8 cellular contexts compared by ENCODE assay signal in genomic region chr1:96721382-96722160, GRCh38. TPM values are rescaled to one million over a fixed set of nuclear protein-coding genes. Genes with fewer than 3 reads are reported as not detected.
A peak's percentile ranks its signal among the peaks of the same experiment; 100 is the strongest.
DNase-seq lines count a peak whose midpoint lies in the region; ATAC-seq and TF ChIP-seq lines count a peak whose summit lies in the region.

PTBP2 (plus strand) TSS chr1:96721784; CDS start chr1:96721865, 81 bp downstream.

- DNase-seq in DND-41 (peak; percentile 88), RKO (ENCODE audit: low spot score) (peak; percentile 78), fibroblast of mammary gland (ENCODE audit: low read depth) (peak; percentile 61)
- DNase-seq in Jurkat, Clone E6-1 (ENCODE audit: low read depth, low spot score): peak; percentile 68
- peak; percentile 62 to 66 for DNase-seq in activated T-helper 1 cell treated with anti-CD3 and anti-CD28 coated beads, Interleukin-2, amount 50 U/mL, for 16 hours (ENCODE audit: low read depth in 1 of 2, low spot score in 1 of 2)
- peak; percentile 68 to 91 (median 82) for DNase-seq in naive thymus-derived CD8-positive, alpha-beta T cell
- peak; percentile 64 to 94 (median 80) for DNase-seq in stimulated activated naive CD4-positive, alpha-beta T cell (lab: John Stamatoyannopoulos, UW)

- peaks cover 0 to 2% (median 0%) of the 10 kb centered on the region in 5 donors for H3K27me3 Mint-ChIP-seq in naive thymus-derived CD8-positive, alpha-beta T cell

- peaks cover 19% of the 10 kb centered on the region; the same call in 1 of the 2 replicates for H4K20me1 ChIP-seq in DND-41 (ENCODE audit: insufficient read depth, low read length)

- TF ChIP-seq CTCF in DND-41 (IDR thresholded peaks at IDR 0.05; ENCODE audit: borderline replicate concordance, extremely low read depth, low read length, poor library complexity, severe bottlenecking) (no peak), fibroblast of mammary gland (conservative IDR thresholded peaks at IDR 0.05; ENCODE audit: control insufficient read depth, insufficient read depth, low read depth, low read length) (no peak)

- H3K27me3 ChIP-seq in DND-41 (ENCODE audit: insufficient read depth, low read length, poor library complexity): no peaks in the 10 kb centered on the region

- peak within 1 kb of the TSS; percentile 52 to 84 for H3K4me3 ChIP-seq in DND-41 (ENCODE audit: low read depth in 1 of 2, low read length in 2 of 2)
- H3K4me3 ChIP-seq in Jurkat, Clone E6-1 (ENCODE audit: low read length): peak within 1 kb of the TSS; percentile 81
- H3K4me3 ChIP-seq in fibroblast of mammary gland (ENCODE audit: control insufficient read depth, low read depth, low read length): peak within 1 kb of the TSS; percentile 91

- H3K9me3 Mint-ChIP-seq in naive thymus-derived CD8-positive, alpha-beta T cell: no peaks in the 10 kb centered on the region

- peaks cover 44% of the 10 kb centered on the region for H3K4me1 ChIP-seq in DND-41 (ENCODE audit: insufficient read depth, low read length)

- H3K27ac ChIP-seq in DND-41 (ENCODE audit: low read length): peak within 1 kb of the TSS; percentile 88

- ATAC-seq in DND-41 (ENCODE audit: insufficient read depth, low read depth) (peak; percentile 92), GM21723 (IDR thresholded peaks at IDR 0.05; ENCODE audit: unreplicated experiment) (peak; percentile 95)
- ATAC-seq in naive thymus-derived CD8-positive, alpha-beta T cell: peak; percentile 88 to 92

- H3K4me2 ChIP-seq in DND-41 (ENCODE audit: insufficient read depth, low read length): peak within 1 kb of the TSS; percentile 90

- H3K4me1 Mint-ChIP-seq in naive thymus-derived CD8-positive, alpha-beta T cell: peaks cover 14 to 33% (median 31%) of the 10 kb centered on the region in 4 donors

- H3K9me3 ChIP-seq in DND-41 (ENCODE audit: insufficient read depth, low read length, severe bottlenecking): no peaks in the 10 kb centered on the region

- H3K9ac ChIP-seq in DND-41 (ENCODE audit: low read depth, low read length): peak within 1 kb of the TSS; percentile 89

- peak within 1 kb of the TSS; percentile 94 to 99 (median 97) for H3K4me3 Mint-ChIP-seq in naive thymus-derived CD8-positive, alpha-beta T cell

- peak within 1 kb of the TSS; percentile 91 to 99 (median 97) for H3K27ac Mint-ChIP-seq in naive thymus-derived CD8-positive, alpha-beta T cell

- POLR2A ChIA-PET in naive thymus-derived CD8-positive, alpha-beta T cell (lab: Charles Lee): interaction anchor here (0.7 kb wide), 1 partner anchor 402 kb away, joined by 3 read pairs; no protein-coding TSS in a partner anchor

- peaks cover 53% of the 10 kb centered on the region for H3K79me2 ChIP-seq in DND-41 (ENCODE audit: insufficient read depth, low read length)

- H2AFZ ChIP-seq in DND-41 (ENCODE audit: low read depth, low read length): peak within 1 kb of the TSS; percentile 99

- H3K36me3 ChIP-seq in DND-41 (ENCODE audit: insufficient read depth, low read length): peaks cover 37% of the 10 kb centered on the region

- H3K36me3 Mint-ChIP-seq in naive thymus-derived CD8-positive, alpha-beta T cell: peaks cover 0 to 14% (median 5%) of the 10 kb centered on the region in 3 donors

RNA-seq across cellular contexts. Expression of gene PTBP2, which starts in this region (rescaled TPM):
- 12.1 TPM for polyA plus RNA-seq in Jurkat, Clone E6-1 (2012; ENCODE audit: insufficient read depth, insufficient read length)
- 10 to 100 TPM; 20.6 to 22.1 TPM for total RNA-seq in naive thymus-derived CD8-positive, alpha-beta T cell
- 1 to 10 TPM; 1.4 to 2.7 (median 2.1) TPM for polyA plus RNA-seq in naive thymus-derived CD8-positive, alpha-beta T cell

Comparison
In these comparisons a context has a peak if more than half of its experiments do, and no peak if none do; other contexts are left out.
1. Peak in every context shown above with its lines: DNase-seq, ATAC-seq, H3K4me3 ChIP-seq and H3K27ac ChIP-seq.